Comparison of ENCODE assay signal across 1 cellular context in genomic region chr5:78893959-78894676, GRCh38.
TF ChIP-seq lines count a peak whose summit lies in the region.

No MANE protein-coding gene starts in this region.

TF ChIP-seq in GM12878, 131 proteins besides CTCF, POLR2A, EP300 and RAD21 (continued from another document):
- TF ChIP-seq REST (IDR thresholded peaks at IDR 0.05; ENCODE audit: low read depth, low read length) (no peak), ZNF687 (IDR thresholded peaks at IDR 0.05) (no peak), ZNF24 (IDR thresholded peaks at IDR 0.05) (peak; percentile 92), MEF2A (IDR thresholded peaks at IDR 0.05; ENCODE audit: insufficient read depth, low read depth, low read length) (0 out of 2 replicates have a peak, but pooled peaks have one; percentile 1), NFIC (IDR thresholded peaks at IDR 0.05; ENCODE audit: low read depth, low read length) (peak; percentile 53; the same call in 1 of the 2 replicates), EED (IDR thresholded peaks at IDR 0.05; ENCODE audit: low read depth) (peak; percentile 24; the same call in 1 of the 2 replicates), ZBED1 (IDR thresholded peaks at IDR 0.05; ENCODE audit: borderline replicate concordance) (0 out of 2 replicates have a peak, but pooled peaks have one; percentile 27), BACH1 (IDR thresholded peaks at IDR 0.05; ENCODE audit: borderline replicate concordance) (no peak), CREM (IDR thresholded peaks at IDR 0.05; ENCODE audit: low read depth) (no peak), CBX3 (IDR thresholded peaks at IDR 0.05; ENCODE audit: borderline replicate concordance, low read depth) (no peak)
